8 cellular contexts compared by ENCODE assay signal in genomic region chr12:6038160-6038559, GRCh38.
DNase-seq lines count a peak whose midpoint lies in the region; ATAC-seq lines count a peak whose summit lies in the region.

No MANE protein-coding gene starts in this region.

- H3K4me3 Mint-ChIP-seq in activated T-helper 1 cell treated with anti-CD3 and anti-CD28 coated beads, Interleukin-12 subunit alpha, Interleukin-12 subunit beta, Interleukin-2, Interleukin-4 antibody, amounts not matched to agents 30 ng/mL and 10 ng/mL and 1 ng/mL, durations not matched to agents 14 hours and 24 hours and 36 hours = no peak overlapping the region

- ATAC-seq in HG03342 (IDR thresholded peaks at IDR 0.05; ENCODE audit: unreplicated experiment) (peak; percentile 67), left cardiac atrium (peak; percentile 36 to 46), GM19452 (IDR thresholded peaks at IDR 0.05; ENCODE audit: unreplicated experiment) (no peak)

- H3K27me3 Mint-ChIP-seq in activated T-helper 1 cell treated with anti-CD3 and anti-CD28 coated beads, Interleukin-12 subunit alpha, Interleukin-12 subunit beta, Interleukin-2, Interleukin-4 antibody, amounts not matched to agents 30 ng/mL and 10 ng/mL and 1 ng/mL, durations not matched to agents 14 hours and 24 hours and 36 hours (ENCODE audit: insufficient read depth) = no peaks in the 10 kb centered on the region

- H3K27ac Mint-ChIP-seq in activated T-helper 1 cell treated with anti-CD3 and anti-CD28 coated beads, Interleukin-12 subunit alpha, Interleukin-12 subunit beta, Interleukin-2, Interleukin-4 antibody, amounts not matched to agents 30 ng/mL and 10 ng/mL and 1 ng/mL, durations not matched to agents 14 hours and 24 hours and 36 hours = no peak overlapping the region

- peaks cover 7% of the 10 kb centered on the region for H3K4me1 Mint-ChIP-seq in activated T-helper 1 cell treated with anti-CD3 and anti-CD28 coated beads, Interleukin-12 subunit alpha, Interleukin-12 subunit beta, Interleukin-2, Interleukin-4 antibody, amounts not matched to agents 30 ng/mL and 10 ng/mL and 1 ng/mL, durations not matched to agents 14 hours and 24 hours and 36 hours (ENCODE audit: low read depth)

- intact Hi-C loops in activated T-helper 1 cell treated with anti-CD3 and anti-CD28 coated beads, Interleukin-12 subunit alpha, Interleukin-12 subunit beta, Interleukin-2, Interleukin-4 antibody, amounts not matched to agents 30 ng/mL and 10 ng/mL and 1 ng/mL, durations not matched to agents 14 hours and 24 hours and 36 hours (cut with micrococcal nuclease) = no loop called here
- intact Hi-C loops in left cardiac atrium (cut with DNase I) = loop anchor here in 1 of 2 donors (5.0 kb wide), 1 partner anchor 51 kb away; no protein-coding TSS in a partner anchor

- peak; percentile 6 for DNase-seq in NCI-H2196 (lab: John Stamatoyannopoulos, UW; ENCODE audit: unreplicated experiment)
- DNase-seq in NCI-H2196 treated with DMSO at 0.1 percent for 48 hours (lab: John Stamatoyannopoulos, UW; ENCODE audit: unreplicated experiment) = no peak
- peak; percentile 60 for DNase-seq in NOMO-1 treated with dmso at 0.1 percent for 144 hours (lab: John Stamatoyannopoulos, UW; ENCODE audit: unreplicated experiment)
- peak; percentile 15 for DNase-seq in activated T-helper 1 cell treated with anti-CD3 and anti-CD28 coated beads, Interleukin-12 subunit alpha, Interleukin-12 subunit beta, Interleukin-2, Interleukin-4 antibody, amounts not matched to agents 30 ng/mL and 10 ng/mL and 1 ng/mL, durations not matched to agents 14 hours and 24 hours and 36 hours (ENCODE audit: low spot score)
- DNase-seq in left cardiac atrium = no peak
- peak; percentile 36 for DNase-seq in smooth muscle cell of the brain vasculature (ENCODE audit: low read depth, low spot score)

- no peaks in the 10 kb centered on the region for H3K36me3 Mint-ChIP-seq in activated T-helper 1 cell treated with anti-CD3 and anti-CD28 coated beads, Interleukin-12 subunit alpha, Interleukin-12 subunit beta, Interleukin-2, Interleukin-4 antibody, amounts not matched to agents 30 ng/mL and 10 ng/mL and 1 ng/mL, durations not matched to agents 14 hours and 24 hours and 36 hours (ENCODE audit: low read depth)

- H3K9me3 Mint-ChIP-seq in activated T-helper 1 cell treated with anti-CD3 and anti-CD28 coated beads, Interleukin-12 subunit alpha, Interleukin-12 subunit beta, Interleukin-2, Interleukin-4 antibody, amounts not matched to agents 30 ng/mL and 10 ng/mL and 1 ng/mL, durations not matched to agents 14 hours and 24 hours and 36 hours = no peaks in the 10 kb centered on the region

Comparison
In these comparisons a context has a peak if more than half of its experiments do, and no peak if none do; other contexts are left out.
1. DNase-seq: peak in NCI-H2196 (single experiment), NOMO-1 treated with dmso at 0.1 percent for 144 hours (single experiment), activated T-helper 1 cell treated with anti-CD3 and anti-CD28 coated beads, Interleukin-12 subunit alpha, Interleukin-12 subunit beta, Interleukin-2, Interleukin-4 antibody, amounts not matched to agents 30 ng/mL and 10 ng/mL and 1 ng/mL, durations not matched to agents 14 hours and 24 hours and 36 hours (single experiment) and smooth muscle cell of the brain vasculature (single experiment); none in NCI-H2196 treated with DMSO at 0.1 percent for 48 hours (single experiment) and left cardiac atrium (single experiment).